Comparison of ENCODE assay signal across 14 cellular contexts in genomic region chr9:16575142-16575877, GRCh38.
DNase-seq lines count a peak whose midpoint lies in the region; ATAC-seq, FAIRE-seq and TF ChIP-seq lines count a peak whose summit lies in the region.
"Had no signal": no experiment of that assay in that cellular context is flagged by ENCODE, and none has a peak within 500 bp of the region (broad histone marks: within the 10 kb centered on the region; RNA-seq: fewer than 3 reads in every experiment).

No MANE protein-coding gene starts in this region.

- no peak overlapping the region for H3K4me3 Mint-ChIP-seq in nephron
- no peak overlapping the region for H3K4me3 Mint-ChIP-seq in activated naive CD8-positive, alpha-beta T cell treated with anti-CD3 and anti-CD28 coated beads, Interleukin-2, amount 50 U/mL, for 24 hours
- H3K4me3 Mint-ChIP-seq: memory B cell; T-helper 1 cell treated with Interleukin-12 subunit alpha and Interleukin-12 subunit beta and Interleukin-4 antibody, amounts not matched to agents 30 μg/mL and 1 μg/mL, for 36 hours had no signal

- no peaks in the 10 kb centered on the region for H3K36me3 Mint-ChIP-seq in nephron (ENCODE audit: low read depth)
- H3K36me3 Mint-ChIP-seq in activated naive CD8-positive, alpha-beta T cell treated with anti-CD3 and anti-CD28 coated beads, Interleukin-2, amount 50 U/mL, for 24 hours (ENCODE audit: low read depth) = no peaks in the 10 kb centered on the region
- H3K36me3 Mint-ChIP-seq: memory B cell had no signal

- H2AFZ ChIP-seq in Loucy (ENCODE audit: low read length) (peak overlapping the region; percentile 39; the same call in 1 of the 2 replicates), GM12878 (ENCODE audit: control insufficient read depth, low read depth, low read length) (no peak overlapping the region)

- no TSS peak for BruUV-seq in GM12878 (replicated peaks; lab: Mats Ljungman, UMichigan)

- DNase-seq in D721Med (ENCODE audit: insufficient read length, low spot score) = no peak
- no peak for DNase-seq in GM12878 (ENCODE audit: low read depth, low spot score)
- DNase-seq in HT-29 (ENCODE audit: low spot score) = no peak
- DNase-seq in H54 (ENCODE audit: insufficient read length, low spot score) = no peak
- DNase-seq in activated naive CD4-positive, alpha-beta T cell treated with Interleukin-2 at 50 U/mL for 16 hours = no peak
- DNase-seq in activated naive CD8-positive, alpha-beta T cell treated with anti-CD3 and anti-CD28 coated beads, Interleukin-2, amount 50 U/mL, for 24 hours = no peak
- DNase-seq: gastrocnemius medialis, NCI-H82 had no signal

- TF ChIP-seq EP300 in GM12878 (IDR thresholded peaks at IDR 0.05; ENCODE audit: borderline replicate concordance in 1 of 2, control insufficient read depth in 1 of 2, low read depth in 2 of 2, low read length in 2 of 2) = no peak

- H3K4me3 ChIP-seq in Loucy (ENCODE audit: low read length, poor library complexity, severe bottlenecking) (no peak overlapping the region), GM12878 (no peak overlapping the region)
- H3K4me3 ChIP-seq: gastrocnemius medialis, skin epidermis had no signal

- no peaks in the 10 kb centered on the region for H3K9me3 Mint-ChIP-seq in nephron
- H3K9me3 Mint-ChIP-seq in activated naive CD8-positive, alpha-beta T cell treated with anti-CD3 and anti-CD28 coated beads, Interleukin-2, amount 50 U/mL, for 24 hours = no peaks in the 10 kb centered on the region
- H3K9me3 Mint-ChIP-seq: T-helper 1 cell treated with Interleukin-12 subunit alpha and Interleukin-12 subunit beta and Interleukin-4 antibody, amounts not matched to agents 30 μg/mL and 1 μg/mL, for 36 hours had no signal

- 0 out of 2 replicates have a peak, but pooled peaks have one; percentile 1 for TF ChIP-seq RAD21 in GM12878 (IDR thresholded peaks at IDR 0.05; ENCODE audit: insufficient read depth, low read depth, low read length)

- H3K4me2 ChIP-seq in Loucy (ENCODE audit: low read depth, low read length, poor library complexity, severe bottlenecking) (no peak overlapping the region), GM12878 (ENCODE audit: control insufficient read depth, insufficient read depth) (no peak overlapping the region)
- H3K4me2 ChIP-seq: KMS-11 had no signal

- no peaks in the 10 kb centered on the region for H3K9me3 ChIP-seq in Loucy (ENCODE audit: insufficient read depth, low read depth, low read length)
- H3K9me3 ChIP-seq in GM12878 (replicated peaks; ENCODE audit: control insufficient read depth, insufficient read depth, low read length) = no peaks in the 10 kb centered on the region
- H3K9me3 ChIP-seq: gastrocnemius medialis had no signal

- H4K20me1 ChIP-seq in Loucy (ENCODE audit: insufficient read depth, low read length, poor library complexity, severe bottlenecking) (no peaks in the 10 kb centered on the region), GM12878 (ENCODE audit: control insufficient read depth, insufficient read depth) (no peaks in the 10 kb centered on the region)

- no peaks in the 10 kb centered on the region for H3F3A ChIP-seq in Loucy (ENCODE audit: low read depth)

- H3K36me3 ChIP-seq in Loucy (ENCODE audit: insufficient read depth, low read length) (no peaks in the 10 kb centered on the region), GM12878 (ENCODE audit: control insufficient read depth in 2 of 2, insufficient read depth in 2 of 2, low read length in 1 of 2) (no peaks in the 10 kb centered on the region)
- H3K36me3 ChIP-seq: gastrocnemius medialis had no signal

- H3K27me3 ChIP-seq in Loucy (ENCODE audit: insufficient read depth, low read length, poor library complexity, severe bottlenecking) = no peaks in the 10 kb centered on the region
- H3K27me3 ChIP-seq in GM12878 (replicated peaks in 1 of 2; ENCODE audit: control insufficient read depth in 2 of 2, insufficient read depth in 2 of 2, low read length in 1 of 2) = no peaks in the 10 kb centered on the region
- H3K27me3 ChIP-seq: gastrocnemius medialis had no signal

- peak; percentile 54 for ATAC-seq in GM12878
- ATAC-seq in activated naive CD8-positive, alpha-beta T cell treated with anti-CD3 and anti-CD28 coated beads, Interleukin-2, amount 50 U/mL, for 24 hours = no peak
- ATAC-seq: gastrocnemius medialis had no signal

- intact Hi-C loops in GM12878 (cut with micrococcal nuclease; ENCODE audit: unreplicated experiment) = loop anchor here (5.0 kb wide), 1 partner anchor 48 kb away; no protein-coding TSS in a partner anchor

- H3K27ac Mint-ChIP-seq in nephron = peak overlapping the region; percentile 48 to 86 (median 83)
- H3K27ac Mint-ChIP-seq in activated naive CD8-positive, alpha-beta T cell treated with anti-CD3 and anti-CD28 coated beads, Interleukin-2, amount 50 U/mL, for 24 hours = no peak overlapping the region
- H3K27ac Mint-ChIP-seq: memory B cell; T-helper 1 cell treated with Interleukin-12 subunit alpha and Interleukin-12 subunit beta and Interleukin-4 antibody, amounts not matched to agents 30 μg/mL and 1 μg/mL, for 36 hours had no signal

- no peak for FAIRE-seq in D721Med (lab: Jason Lieb, UNC)
- FAIRE-seq in GM12878 (lab: Jason Lieb, UNC) = no peak
- no peak for FAIRE-seq in H54 (lab: Jason Lieb, UNC)

- POLR2A ChIA-PET in GM12878 (lab: Charles Lee) = no interaction called here

- RAD21 ChIA-PET in GM12878 (lab: Charles Lee; ENCODE audit: unreplicated experiment) = interaction anchor here (0.8 to 1.8 kb wide), 7 partner anchors 8 to 150 kb away, joined by 3 to 6 read pairs (median 3); no protein-coding TSS in a partner anchor

- H3K4me1 ChIP-seq in Loucy (ENCODE audit: insufficient read depth, low read length, poor library complexity, severe bottlenecking) (peaks cover 6% of the 10 kb centered on the region), GM12878 (ENCODE audit: control insufficient read depth, insufficient read depth, low read length) (no peaks in the 10 kb centered on the region)

- H3K9ac ChIP-seq in Loucy (ENCODE audit: low read depth, low read length, poor library complexity, severe bottlenecking) (no peak overlapping the region), GM12878 (ENCODE audit: control insufficient read depth, insufficient read depth, low read length) (no peak overlapping the region)
- H3K9ac ChIP-seq: KMS-11 had no signal

- CTCF ChIA-PET in GM12878 (lab: Yijun Ruan, JAX) = interaction anchor here (0.6 to 1.9 kb wide), 7 partner anchors 9 to 1378 kb away, joined by 3 to 6 read pairs (median 4); no protein-coding TSS in a partner anchor

- SMC1A ChIA-PET in GM12878 (lab: Charles Lee; ENCODE audit: uncharacterized antibody, unreplicated experiment) = interaction anchor here (0.6 to 2.1 kb wide), 16 partner anchors 9 to 153 kb away, joined by 3 to 8 read pairs (median 3); no protein-coding TSS in a partner anchor

- H3K4me1 Mint-ChIP-seq in nephron = peaks cover 53% of the 10 kb centered on the region
- no peaks in the 10 kb centered on the region for H3K4me1 Mint-ChIP-seq in activated naive CD8-positive, alpha-beta T cell treated with anti-CD3 and anti-CD28 coated beads, Interleukin-2, amount 50 U/mL, for 24 hours
- H3K4me1 Mint-ChIP-seq: memory B cell had no signal

- 35% methylated on average over 8 of the region's 8 CpGs for WGBS in GM12878 (ENCODE audit: insufficient coverage, insufficient replicate concordance, low lambda C conversion rate, missing lambda C conversion rate)

- H3K27me3 Mint-ChIP-seq in nephron (ENCODE audit: low read depth) = no peaks in the 10 kb centered on the region
- no peaks in the 10 kb centered on the region for H3K27me3 Mint-ChIP-seq in activated naive CD8-positive, alpha-beta T cell treated with anti-CD3 and anti-CD28 coated beads, Interleukin-2, amount 50 U/mL, for 24 hours
- H3K27me3 Mint-ChIP-seq: memory B cell had no signal

- no peak for TF ChIP-seq POLR2A in GM12878 (IDR thresholded peaks at IDR 0.05; ENCODE audit: low read depth, low read length)
- no peak for TF ChIP-seq POLR2A in H54 (IDR thresholded peaks at IDR 0.05; ENCODE audit: low read depth, low read length)

- in situ Hi-C loops in GM12878 (cut with MboI) = no loop called here

- TF ChIP-seq CTCF in D721Med (IDR thresholded peaks at IDR 0.05; ENCODE audit: insufficient read depth, missing control alignments) (peak; percentile 9), Loucy (conservative IDR thresholded peaks at IDR 0.05; ENCODE audit: low read length) (peak; percentile 72), GM12878 (IDR thresholded peaks at IDR 0.05 in 2 of 3, conservative IDR thresholded peaks at IDR 0.05 in 1 of 3; ENCODE audit: control insufficient read depth in 2 of 3, extremely low read depth in 1 of 3, insufficient read depth in 1 of 3, low read depth in 3 of 3, low read length in 3 of 3) (peak in 1 of 3 experiments; percentile 21; a peak in 1 of 6 replicates), nephron (IDR thresholded peaks at IDR 0.05; ENCODE audit: unreplicated experiment in 3 of 3) (no peak)

- no peaks in the 10 kb centered on the region for H3K79me2 ChIP-seq in Loucy (ENCODE audit: insufficient read depth, low read length)
- no peaks in the 10 kb centered on the region for H3K79me2 ChIP-seq in GM12878 (ENCODE audit: control insufficient read depth, insufficient read depth, low read length)

- no peak overlapping the region for H3K27ac ChIP-seq in GM12878 (ENCODE audit: control insufficient read depth, insufficient read depth)
- H3K27ac ChIP-seq: KMS-11 had no signal

- H3K9me2 ChIP-seq in Loucy (replicated peaks; ENCODE audit: low read depth, low read length) = no peaks in the 10 kb centered on the region

TF ChIP-seq in GM12878, 131 proteins besides CTCF, POLR2A, EP300 and RAD21 (continues in another document):
- TF ChIP-seq FOXM1 (IDR thresholded peaks at IDR 0.05; ENCODE audit: low read depth, low read length) = no peak
- no peak for TF ChIP-seq STAT3 (IDR thresholded peaks at IDR 0.05; ENCODE audit: low read depth, low read length)
- TF ChIP-seq MXI1 (IDR thresholded peaks at IDR 0.05; ENCODE audit: low read depth, low read length) = no peak
- TF ChIP-seq PAX5 (IDR thresholded peaks at IDR 0.05; ENCODE audit: borderline replicate concordance, low read depth, low read length) = no peak

Comparison
In these comparisons a context has a peak if more than half of its experiments do, and no peak if none do; other contexts are left out.
1. CTCF ChIP-seq: peak in D721Med (single experiment) and Loucy (single experiment); none in nephron (0 of 3).